Comparison of ENCODE assay signal across 11 cellular contexts in the genomic region with DNA sequence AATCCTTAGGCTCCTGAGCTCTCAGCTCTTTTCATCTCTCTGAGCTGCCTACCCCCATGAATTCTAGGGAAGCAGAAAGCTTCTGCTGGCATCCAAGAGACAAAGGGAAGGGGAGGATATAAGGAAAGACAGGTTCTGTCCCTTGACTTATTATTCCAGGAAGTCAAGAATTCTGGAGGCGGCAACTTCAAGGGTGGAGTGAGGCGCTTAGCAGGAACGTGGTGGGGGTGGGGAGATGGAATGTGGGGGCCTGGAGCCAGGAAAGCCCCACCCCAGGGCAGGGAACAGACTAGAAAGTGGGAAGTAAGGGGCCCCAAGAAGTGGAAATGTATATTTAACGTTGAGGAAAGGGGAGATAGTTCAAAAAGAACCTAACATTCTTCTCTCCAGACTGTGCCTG. TPM values are rescaled to one million over a fixed set of nuclear protein-coding genes. Genes with fewer than 3 reads are reported as not detected.
DNase-seq lines count a peak whose midpoint lies in the region; FAIRE-seq lines count a peak whose summit lies in the region.
"Had no signal": no experiment of that assay in that cellular context is flagged by ENCODE, and none has a peak within 500 bp of the region (broad histone marks: within the 10 kb centered on the region; RNA-seq: fewer than 3 reads in every experiment).

No MANE protein-coding gene starts in this region.

- H3K4me3 ChIP-seq in stomach smooth muscle (ENCODE audit: low read length in 2 of 2): peak overlapping the region; percentile 95 to 98

- peak overlapping the region; percentile 21 to 87 for H3K9ac ChIP-seq in stomach smooth muscle (ENCODE audit: low read length in 2 of 2)

- intact Hi-C loops in activated T-helper 2 cell treated with anti-CD3 and anti-CD28 coated beads, Interferon-gamma antibody, Interleukin-2, Interleukin-4, amounts not matched to agents 10 μg/mL and 5 μg/mL and 100 μg/mL, durations not matched to agents 14 hours and 24 hours and 36 hours (cut with micrococcal nuclease): no loop called here

- peaks cover 17% of the 10 kb centered on the region for H3K4me1 ChIP-seq in stomach smooth muscle (ENCODE audit: control insufficient read depth, insufficient read depth, low read length)

- H3K27ac ChIP-seq in stomach smooth muscle (ENCODE audit: low read length): no peak overlapping the region
- H3K27ac ChIP-seq: testis had no signal

- H3K9me3 ChIP-seq in stomach smooth muscle (ENCODE audit: control insufficient read depth in 2 of 2, low read length in 2 of 2): no peaks in the 10 kb centered on the region
- H3K9me3 ChIP-seq: testis had no signal

- peak overlapping the region; percentile 95 for H3K27ac Mint-ChIP-seq in activated CD4-positive, alpha-beta T cell treated with anti-CD3 and anti-CD28 coated beads, Interleukin-2, amount 10 ng/mL, durations not matched to agents 7 days and 5 days
- H3K27ac Mint-ChIP-seq in activated T-helper 2 cell treated with anti-CD3 and anti-CD28 coated beads, Interferon-gamma antibody, Interleukin-2, Interleukin-4, amounts not matched to agents 10 μg/mL and 5 μg/mL and 100 μg/mL, durations not matched to agents 14 hours and 24 hours and 36 hours: no peak overlapping the region

- no peaks in the 10 kb centered on the region for H3K9me3 Mint-ChIP-seq in activated CD4-positive, alpha-beta T cell treated with anti-CD3 and anti-CD28 coated beads, Interleukin-2, amount 10 ng/mL, durations not matched to agents 7 days and 5 days
- H3K9me3 Mint-ChIP-seq in activated T-helper 2 cell treated with anti-CD3 and anti-CD28 coated beads, Interferon-gamma antibody, Interleukin-2, Interleukin-4, amounts not matched to agents 10 μg/mL and 5 μg/mL and 100 μg/mL, durations not matched to agents 14 hours and 24 hours and 36 hours: no peaks in the 10 kb centered on the region

- FAIRE-seq in frontal cortex (lab: Jason Lieb, UNC): no peak

- no peak for DNase-seq in activated CD4-positive, alpha-beta T cell treated with anti-CD3 and anti-CD28 coated beads, Interleukin-2, amount 10 ng/mL, durations not matched to agents 7 days and 5 days
- no peak for DNase-seq in activated CD4-positive, alpha-beta T cell treated with anti-CD3 and anti-CD28 coated beads, Interleukin-2, amount 50 U/mL, for 4 hours
- no peak for DNase-seq in activated T-helper 2 cell treated with anti-CD3 and anti-CD28 coated beads, Interferon-gamma antibody, Interleukin-2, Interleukin-4, amounts not matched to agents 10 μg/mL and 5 μg/mL and 100 μg/mL, durations not matched to agents 14 hours and 24 hours and 36 hours (ENCODE audit: low spot score)
- DNase-seq in kidney tubule cell (ENCODE audit: low spot score) (peak; percentile 58), NOMO-1 treated with DMSO at 0.1 percent for 48 hours (lab: John Stamatoyannopoulos, UW; ENCODE audit: unreplicated experiment) (no peak), frontal cortex (ENCODE audit: low spot score in 2 of 2) (no peak), DMS53 (lab: John Stamatoyannopoulos, UW) (no peak)
- DNase-seq: testis had no signal

- peaks cover 6% of the 10 kb centered on the region for H3K36me3 Mint-ChIP-seq in activated CD4-positive, alpha-beta T cell treated with anti-CD3 and anti-CD28 coated beads, Interleukin-2, amount 10 ng/mL, durations not matched to agents 7 days and 5 days (ENCODE audit: low read depth)
- H3K36me3 Mint-ChIP-seq in activated T-helper 2 cell treated with anti-CD3 and anti-CD28 coated beads, Interferon-gamma antibody, Interleukin-2, Interleukin-4, amounts not matched to agents 10 μg/mL and 5 μg/mL and 100 μg/mL, durations not matched to agents 14 hours and 24 hours and 36 hours (ENCODE audit: low read depth): peaks cover 5% of the 10 kb centered on the region

- peak overlapping the region; percentile 91 for H3K4me3 Mint-ChIP-seq in activated CD4-positive, alpha-beta T cell treated with anti-CD3 and anti-CD28 coated beads, Interleukin-2, amount 10 ng/mL, durations not matched to agents 7 days and 5 days
- peak overlapping the region; percentile 88 for H3K4me3 Mint-ChIP-seq in activated T-helper 2 cell treated with anti-CD3 and anti-CD28 coated beads, Interferon-gamma antibody, Interleukin-2, Interleukin-4, amounts not matched to agents 10 μg/mL and 5 μg/mL and 100 μg/mL, durations not matched to agents 14 hours and 24 hours and 36 hours (ENCODE audit: low read depth)

- H3K4me1 Mint-ChIP-seq in activated CD4-positive, alpha-beta T cell treated with anti-CD3 and anti-CD28 coated beads, Interleukin-2, amount 10 ng/mL, durations not matched to agents 7 days and 5 days: peaks cover 31% of the 10 kb centered on the region
- H3K4me1 Mint-ChIP-seq in activated T-helper 2 cell treated with anti-CD3 and anti-CD28 coated beads, Interferon-gamma antibody, Interleukin-2, Interleukin-4, amounts not matched to agents 10 μg/mL and 5 μg/mL and 100 μg/mL, durations not matched to agents 14 hours and 24 hours and 36 hours (ENCODE audit: low read depth): peaks cover 24% of the 10 kb centered on the region

- POLR2A ChIA-PET in activated CD4-positive, alpha-beta T cell treated with anti-CD3 and anti-CD28 coated beads, Interleukin-2, amount 10 ng/mL, durations not matched to agents 7 days and 5 days (lab: Charles Lee): no interaction called here

- H3K27me3 ChIP-seq in stomach smooth muscle (ENCODE audit: control insufficient read depth in 1 of 2, insufficient read depth in 2 of 2, low read length in 2 of 2): no peaks in the 10 kb centered on the region
- H3K27me3 ChIP-seq: testis had no signal

- peaks cover 34 to 35% of the 10 kb centered on the region in 2 donors for H3K36me3 ChIP-seq in stomach smooth muscle (ENCODE audit: control insufficient read depth in 2 of 2, insufficient read depth in 2 of 2, low read length in 2 of 2)

- no peaks in the 10 kb centered on the region for H3K27me3 Mint-ChIP-seq in activated CD4-positive, alpha-beta T cell treated with anti-CD3 and anti-CD28 coated beads, Interleukin-2, amount 10 ng/mL, durations not matched to agents 7 days and 5 days
- H3K27me3 Mint-ChIP-seq in activated T-helper 2 cell treated with anti-CD3 and anti-CD28 coated beads, Interferon-gamma antibody, Interleukin-2, Interleukin-4, amounts not matched to agents 10 μg/mL and 5 μg/mL and 100 μg/mL, durations not matched to agents 14 hours and 24 hours and 36 hours (ENCODE audit: low read depth): no peaks in the 10 kb centered on the region

- CTCF ChIA-PET in activated CD4-positive, alpha-beta T cell treated with anti-CD3 and anti-CD28 coated beads, Interleukin-2, amount 10 ng/mL, durations not matched to agents 7 days and 5 days (lab: Charles Lee): interaction anchor here (12.7 kb wide), 1 partner anchor 18 kb away, joined by 155 read pairs; no protein-coding TSS in a partner anchor

RNA-seq across cellular contexts. Expression of a gene that starts 1.4 kb away (rescaled TPM):
- 10 to 100 TPM; 54.6 to 56.8 TPM for total RNA-seq in activated CD4-positive, alpha-beta T cell treated with anti-CD3 and anti-CD28 coated beads, Interleukin-2, amount 10 ng/mL, durations not matched to agents 7 days and 5 days
- total RNA-seq in activated T-helper 2 cell treated with anti-CD3 and anti-CD28 coated beads, Interferon-gamma antibody, Interleukin-2, Interleukin-4, amounts not matched to agents 10 μg/mL and 5 μg/mL and 100 μg/mL, durations not matched to agents 14 hours and 24 hours and 36 hours: 19.8 and 22.4 TPM in 2 replicates
- 63.6 TPM for total RNA-seq in frontal cortex

RNA-seq across cellular contexts. Expression of a gene that starts 26.0 kb away (rescaled TPM):
- not detected for total RNA-seq in activated CD4-positive, alpha-beta T cell treated with anti-CD3 and anti-CD28 coated beads, Interleukin-2, amount 10 ng/mL, durations not matched to agents 7 days and 5 days
- not detected in 2 replicates for total RNA-seq in activated T-helper 2 cell treated with anti-CD3 and anti-CD28 coated beads, Interferon-gamma antibody, Interleukin-2, Interleukin-4, amounts not matched to agents 10 μg/mL and 5 μg/mL and 100 μg/mL, durations not matched to agents 14 hours and 24 hours and 36 hours
- total RNA-seq in frontal cortex: not detected
- total RNA-seq: myocyte, SK-MEL-5, testis had no signal

RNA-seq across cellular contexts. Expression of a gene that starts 49.9 kb away (rescaled TPM):
- 100 to 1,000 TPM; 298 to 356 TPM for total RNA-seq in activated CD4-positive, alpha-beta T cell treated with anti-CD3 and anti-CD28 coated beads, Interleukin-2, amount 10 ng/mL, durations not matched to agents 7 days and 5 days
- total RNA-seq in activated T-helper 2 cell treated with anti-CD3 and anti-CD28 coated beads, Interferon-gamma antibody, Interleukin-2, Interleukin-4, amounts not matched to agents 10 μg/mL and 5 μg/mL and 100 μg/mL, durations not matched to agents 14 hours and 24 hours and 36 hours: 433 and 438 TPM in 2 replicates
- total RNA-seq in frontal cortex: 73.0 TPM
